17 cellular contexts compared by ENCODE assay signal in genomic region chr21:34113842-34114241, GRCh38. TPM values are rescaled to one million over a fixed set of nuclear protein-coding genes. Genes with fewer than 3 reads are reported as not detected.
A peak's percentile ranks its signal among the peaks of the same experiment; 100 is the strongest.
DNase-seq lines count a peak whose midpoint lies in the region; ATAC-seq and TF ChIP-seq lines count a peak whose summit lies in the region.
"Had no signal": no experiment of that assay in that cellular context is flagged by ENCODE, and none has a peak within 500 bp of the region (broad histone marks: within the 10 kb centered on the region; RNA-seq: fewer than 3 reads in every experiment).

No MANE protein-coding gene starts in this region.

- no peak overlapping the region for H3K4me3 Mint-ChIP-seq in activated T-helper 17 cell treated with anti-CD3 and anti-CD28 coated beads, Interleukin-2, amount 50 U/mL, for 72 hours
- no peak overlapping the region for H3K4me3 Mint-ChIP-seq in memory B cell
- H3K4me3 Mint-ChIP-seq: activated T-helper 1 cell treated with anti-CD3 and anti-CD28 coated beads, Interleukin-12 subunit alpha, Interleukin-12 subunit beta, Interleukin-2, Interleukin-4 antibody, amounts not matched to agents 30 ng/mL and 10 ng/mL and 1 ng/mL, durations not matched to agents 14 hours and 24 hours and 36 hours; T-helper 17 cell had no signal

- TF ChIP-seq CTCF in LNCaP clone FGC (IDR thresholded peaks at IDR 0.05; ENCODE audit: control insufficient read depth, extremely low read depth, insufficient read depth), result no peak

- peak overlapping the region; percentile 28 for H3K27ac Mint-ChIP-seq in activated T-helper 17 cell treated with anti-CD3 and anti-CD28 coated beads, Interleukin-2, amount 50 U/mL, for 72 hours
- peak overlapping the region; percentile 39 for H3K27ac Mint-ChIP-seq in memory B cell
- H3K27ac Mint-ChIP-seq: activated T-helper 1 cell treated with anti-CD3 and anti-CD28 coated beads, Interleukin-12 subunit alpha, Interleukin-12 subunit beta, Interleukin-2, Interleukin-4 antibody, amounts not matched to agents 30 ng/mL and 10 ng/mL and 1 ng/mL, durations not matched to agents 14 hours and 24 hours and 36 hours; T-helper 17 cell had no signal

- peaks cover 39% of the 10 kb centered on the region for H3K4me1 Mint-ChIP-seq in activated T-helper 17 cell treated with anti-CD3 and anti-CD28 coated beads, Interleukin-2, amount 50 U/mL, for 72 hours
- peaks cover 30% of the 10 kb centered on the region for H3K4me1 Mint-ChIP-seq in memory B cell

- no peaks in the 10 kb centered on the region for H3K9me3 Mint-ChIP-seq in activated T-helper 17 cell treated with anti-CD3 and anti-CD28 coated beads, Interleukin-2, amount 50 U/mL, for 72 hours
- H3K9me3 Mint-ChIP-seq in memory B cell, result no peaks in the 10 kb centered on the region
- H3K9me3 Mint-ChIP-seq: activated T-helper 1 cell treated with anti-CD3 and anti-CD28 coated beads, Interleukin-12 subunit alpha, Interleukin-12 subunit beta, Interleukin-2, Interleukin-4 antibody, amounts not matched to agents 30 ng/mL and 10 ng/mL and 1 ng/mL, durations not matched to agents 14 hours and 24 hours and 36 hours had no signal

- no peak overlapping the region for H3K4me3 ChIP-seq in LNCaP clone FGC (ENCODE audit: low read depth, low read length)
- H3K4me3 ChIP-seq: A549 had no signal

- ATAC-seq in activated T-helper 17 cell treated with anti-CD3 and anti-CD28 coated beads, Interleukin-2, amount 50 U/mL, for 72 hours (replicated peaks), result no peak
- ATAC-seq in memory B cell (ENCODE audit: low read depth) (no peak), HG03432 (IDR thresholded peaks at IDR 0.05; ENCODE audit: unreplicated experiment) (no peak), GM19467 (IDR thresholded peaks at IDR 0.05; ENCODE audit: unreplicated experiment) (no peak), GM21723 (IDR thresholded peaks at IDR 0.05; ENCODE audit: unreplicated experiment) (no peak)
- ATAC-seq: A549, left cardiac atrium, T-helper 17 cell had no signal

- peaks cover 75% of the 10 kb centered on the region for H3K36me3 Mint-ChIP-seq in activated T-helper 17 cell treated with anti-CD3 and anti-CD28 coated beads, Interleukin-2, amount 50 U/mL, for 72 hours (ENCODE audit: low read depth)
- H3K36me3 Mint-ChIP-seq in memory B cell, result peaks cover 29% of the 10 kb centered on the region

- no peaks in the 10 kb centered on the region for H3K27me3 Mint-ChIP-seq in activated T-helper 17 cell treated with anti-CD3 and anti-CD28 coated beads, Interleukin-2, amount 50 U/mL, for 72 hours
- no peaks in the 10 kb centered on the region for H3K27me3 Mint-ChIP-seq in memory B cell
- H3K27me3 Mint-ChIP-seq: T-helper 17 cell had no signal

- DNase-seq in NCI-H1417 (lab: John Stamatoyannopoulos, UW) (peak in 2 of 3 experiments; percentile 37 to 44), NCI-H1417 treated with DMSO at 0.1 percent for 48 hours (lab: John Stamatoyannopoulos, UW) (no peak), LNCaP clone FGC (ENCODE audit: low read depth) (peak; percentile 52), memory B cell (ENCODE audit: low spot score in 2 of 2) (no peak)
- DNase-seq: amygdala, C1 segment of cervical spinal cord, DMS79, hypothalamus, left cardiac atrium, nucleus accumbens, T-helper 17 cell had no signal

RNA-seq across cellular contexts. Expression of gene MRPS6, which starts 40.5 kb away (rescaled TPM):
- 100 to 1,000 TPM; 131 to 141 TPM for total RNA-seq in activated T-helper 17 cell treated with anti-CD3 and anti-CD28 coated beads, Interleukin-2, amount 50 U/mL, for 72 hours

RNA-seq across cellular contexts. Expression of gene SLC5A3, which starts 40.5 kb away (rescaled TPM):
- total RNA-seq in activated T-helper 17 cell treated with anti-CD3 and anti-CD28 coated beads, Interleukin-2, amount 50 U/mL, for 72 hours, result 10 to 100 TPM; 35.5 to 72.2 TPM

Comparison
In these comparisons a context has a peak if more than half of its experiments do, and no peak if none do; other contexts are left out.
1. DNase-seq: peak in NCI-H1417 (2 of 3) and LNCaP clone FGC (single experiment); none in NCI-H1417 treated with DMSO at 0.1 percent for 48 hours (single experiment) and memory B cell (0 of 2).